In genomic region chr7:155202106-155202871, GRCh38 we compare ENCODE assay signal across 25 cellular contexts.
A peak's percentile ranks its signal among the peaks of the same experiment; 100 is the strongest.
DNase-seq lines count a peak whose midpoint lies in the region; ATAC-seq and TF ChIP-seq lines count a peak whose summit lies in the region.
"Had no signal": no experiment of that assay in that cellular context is flagged by ENCODE, and none has a peak within 500 bp of the region (broad histone marks: within the 10 kb centered on the region; RNA-seq: fewer than 3 reads in every experiment).

No MANE protein-coding gene starts in this region.

- H3K36me3 Mint-ChIP-seq in activated CD4-positive, alpha-beta T cell treated with anti-CD3 and anti-CD28 coated beads, Interleukin-2, amount 10 ng/mL, durations not matched to agents 7 days and 5 days (ENCODE audit: low read depth), result peaks cover 5% of the 10 kb centered on the region
- H3K36me3 Mint-ChIP-seq: brain, T-cell had no signal

- CTCF ChIA-PET in activated CD4-positive, alpha-beta T cell treated with anti-CD3 and anti-CD28 coated beads, Interleukin-2, amount 10 ng/mL, durations not matched to agents 7 days and 5 days (lab: Charles Lee), result interaction anchor here (1.4 kb wide), 1 partner anchor 143 kb away, joined by 7 read pairs; no protein-coding TSS in a partner anchor

- no peak overlapping the region for H3K4me3 ChIP-seq in NB4 (ENCODE audit: low read depth, low read length)
- H3K4me3 ChIP-seq: A549, esophagus muscularis mucosa, gastrocnemius medialis, mucosa of descending colon, Peyer's patch, tibial artery had no signal

- TF ChIP-seq POLR2A in NB4 (IDR thresholded peaks at IDR 0.05; ENCODE audit: extremely low read depth, insufficient read length), result no peak

- H3K4me1 Mint-ChIP-seq in activated CD4-positive, alpha-beta T cell treated with anti-CD3 and anti-CD28 coated beads, Interleukin-2, amount 10 ng/mL, durations not matched to agents 7 days and 5 days, result peaks cover 44% of the 10 kb centered on the region

- H3K4me3 Mint-ChIP-seq in activated CD4-positive, alpha-beta T cell treated with anti-CD3 and anti-CD28 coated beads, Interleukin-2, amount 10 ng/mL, durations not matched to agents 7 days and 5 days, result no peak overlapping the region
- H3K4me3 Mint-ChIP-seq: brain; effector memory CD8-positive, alpha-beta T cell; stimulated activated naive CD8-positive, alpha-beta T cell treated with anti-CD3 and anti-CD28 coated beads, Interleukin-15, amount 100 ng/mL, for 72 hours; T-cell had no signal

- ATAC-seq in GM21529 (IDR thresholded peaks at IDR 0.05; ENCODE audit: unreplicated experiment), result no peak
- ATAC-seq: A549; effector memory CD8-positive, alpha-beta T cell; gastrocnemius medialis; mucosa of descending colon; stimulated activated naive CD8-positive, alpha-beta T cell treated with anti-CD3 and anti-CD28 coated beads, Interleukin-15, amount 100 ng/mL, for 72 hours; T-cell had no signal

- DNase-seq in activated CD4-positive, alpha-beta T cell treated with anti-CD3 and anti-CD28 coated beads, Interleukin-2, amount 10 ng/mL, durations not matched to agents 7 days and 5 days, result no peak
- DNase-seq in activated CD4-positive, alpha-beta T cell treated with anti-CD3 and anti-CD28 coated beads for 1 hour, result no peak
- DNase-seq in NB4 (ENCODE audit: low read depth) (peak; percentile 49), islet precursor cell (peak; percentile 37), OCI-M1 (lab: John Stamatoyannopoulos, UW) (no peak)
- peak; percentile 20 for DNase-seq in stimulated activated CD8-positive, alpha-beta memory T cell treated with anti-CD3 and anti-CD28 coated beads, Interleukin-4, amount 100 ng/mL, for 48 hours
- DNase-seq in stimulated activated CD4-positive, alpha-beta T cell treated with anti-CD3 and anti-CD28 coated beads, Interleukin-4, amount 100 ng/mL, for 24 hours, result no peak
- DNase-seq: activated T-cell treated with anti-CD3 and anti-CD28 coated beads, Interleukin-2, amount 50 U/mL, for 48 hours; Calu3; effector memory CD8-positive, alpha-beta T cell; gastrocnemius medialis; GOT3; mucosa of descending colon; NCI-H1417 treated with DMSO at 0.1 percent for 48 hours; NCI-H2107; Peyer's patch; small intestine; stimulated activated CD4-positive, alpha-beta T cell treated with anti-CD3 and anti-CD28 coated beads, Interleukin-2, amount 100 ng/mL, for 48 hours; stimulated activated naive CD8-positive, alpha-beta T cell treated with anti-CD3 and anti-CD28 coated beads, Interleukin-15, amount 100 ng/mL, for 72 hours; T-cell had no signal

- H3K27ac Mint-ChIP-seq in activated CD4-positive, alpha-beta T cell treated with anti-CD3 and anti-CD28 coated beads, Interleukin-2, amount 10 ng/mL, durations not matched to agents 7 days and 5 days, result peak overlapping the region; percentile 55
- H3K27ac Mint-ChIP-seq: brain, T-cell had no signal

- no peaks in the 10 kb centered on the region for H3K27me3 Mint-ChIP-seq in activated CD4-positive, alpha-beta T cell treated with anti-CD3 and anti-CD28 coated beads, Interleukin-2, amount 10 ng/mL, durations not matched to agents 7 days and 5 days
- H3K27me3 Mint-ChIP-seq: stimulated activated naive CD8-positive, alpha-beta T cell treated with anti-CD3 and anti-CD28 coated beads, Interleukin-15, amount 100 ng/mL, for 72 hours had no signal

- H3K9me3 Mint-ChIP-seq in activated CD4-positive, alpha-beta T cell treated with anti-CD3 and anti-CD28 coated beads, Interleukin-2, amount 10 ng/mL, durations not matched to agents 7 days and 5 days, result peaks cover 12% of the 10 kb centered on the region
- H3K9me3 Mint-ChIP-seq: effector memory CD8-positive, alpha-beta T cell had no signal

- POLR2A ChIA-PET in activated CD4-positive, alpha-beta T cell treated with anti-CD3 and anti-CD28 coated beads, Interleukin-2, amount 10 ng/mL, durations not matched to agents 7 days and 5 days (lab: Charles Lee), result no interaction called here

- no peak for TF ChIP-seq CTCF in NB4 (IDR thresholded peaks at IDR 0.05; ENCODE audit: low read depth, low read length)

Comparison
In these comparisons a context has a peak if more than half of its experiments do, and no peak if none do; other contexts are left out.
1. DNase-seq: peak in NB4 (single experiment), islet precursor cell (single experiment) and stimulated activated CD8-positive, alpha-beta memory T cell treated with anti-CD3 and anti-CD28 coated beads, Interleukin-4, amount 100 ng/mL, for 48 hours (single experiment); none in activated CD4-positive, alpha-beta T cell treated with anti-CD3 and anti-CD28 coated beads, Interleukin-2, amount 10 ng/mL, durations not matched to agents 7 days and 5 days (single experiment), activated CD4-positive, alpha-beta T cell treated with anti-CD3 and anti-CD28 coated beads for 1 hour (single experiment), OCI-M1 (single experiment) and stimulated activated CD4-positive, alpha-beta T cell treated with anti-CD3 and anti-CD28 coated beads, Interleukin-4, amount 100 ng/mL, for 24 hours (single experiment).